In the genomic region with DNA sequence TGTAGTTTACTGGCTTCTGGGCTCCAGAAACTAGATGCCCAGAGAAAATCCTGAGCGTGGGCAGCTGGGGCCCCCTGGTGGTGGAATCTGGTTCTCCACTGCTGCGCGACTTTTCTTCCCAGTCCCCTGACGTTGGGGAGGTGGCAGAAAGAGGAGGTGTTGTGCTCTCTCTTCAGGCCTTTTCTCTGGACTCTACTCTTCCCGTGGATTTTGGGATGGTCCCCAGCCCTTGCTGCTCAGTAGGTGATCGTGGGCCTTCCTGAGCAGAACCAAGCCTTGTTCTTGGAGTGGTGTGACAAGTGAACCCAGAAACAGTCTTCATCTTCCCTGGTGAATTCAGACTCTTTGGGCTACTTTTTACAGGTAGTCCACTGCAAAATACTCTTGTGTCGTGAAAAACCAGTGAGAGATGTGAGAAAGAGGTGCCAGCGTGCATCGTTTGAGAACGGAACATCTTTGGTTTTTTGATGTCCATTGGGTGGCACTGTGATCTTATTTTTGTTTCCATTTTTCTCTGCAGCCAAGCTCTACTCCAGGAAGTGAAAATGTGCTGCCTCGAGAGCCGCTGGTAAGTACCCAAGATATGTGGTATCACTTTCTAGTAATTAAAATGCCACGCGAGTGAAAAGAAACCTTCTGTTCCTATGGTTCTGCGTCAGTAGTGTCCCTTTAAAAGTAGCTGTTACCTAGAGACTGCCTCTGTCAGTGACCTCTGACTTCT, we compare ENCODE assay signal across 8 cellular contexts. TPM values are rescaled to one million over a fixed set of nuclear protein-coding genes. Genes with fewer than 3 reads are reported as not detected.
DNase-seq lines count a peak whose midpoint lies in the region; ATAC-seq and TF ChIP-seq lines count a peak whose summit lies in the region.

No MANE protein-coding gene starts in this region.

- peak; percentile 75 for TF ChIP-seq CTCF in BE2C (IDR thresholded peaks at IDR 0.05; ENCODE audit: low read depth, low read length)

- H3K4me1 Mint-ChIP-seq in activated CD4-positive, alpha-beta T cell treated with anti-CD3 and anti-CD28 coated beads, Interleukin-2, amount 10 ng/mL, durations not matched to agents 7 days and 5 days, result peaks cover 56% of the 10 kb centered on the region

- DNase-seq in BE2C (peak; percentile 63), NCI-H510A treated with DMSO at 0.1 percent for 48 hours (lab: John Stamatoyannopoulos, UW) (peak; percentile 99), lung microvascular endothelial cell (ENCODE audit: low read depth in 2 of 2) (peak; percentile 69 to 72)
- peak; percentile 84 for DNase-seq in activated CD4-positive, alpha-beta T cell treated with anti-CD3 and anti-CD28 coated beads, Interleukin-2, amount 10 ng/mL, durations not matched to agents 7 days and 5 days
- DNase-seq in stimulated activated CD4-positive, alpha-beta T cell treated with anti-CD3 and anti-CD28 coated beads, TNF-alpha, amount 100 ng/mL, for 4 hours (ENCODE audit: low read depth in 3 of 3), result peak; percentile 65 to 75 (median 67)

- peak overlapping the region; percentile 79 for H3K4me3 Mint-ChIP-seq in activated CD4-positive, alpha-beta T cell treated with anti-CD3 and anti-CD28 coated beads, Interleukin-2, amount 10 ng/mL, durations not matched to agents 7 days and 5 days

- H3K27ac ChIP-seq in duodenal mucosa (ENCODE audit: low read depth, low read length), result peak overlapping the region; percentile 47

- peaks cover 15% of the 10 kb centered on the region for H3K36me3 Mint-ChIP-seq in activated CD4-positive, alpha-beta T cell treated with anti-CD3 and anti-CD28 coated beads, Interleukin-2, amount 10 ng/mL, durations not matched to agents 7 days and 5 days (ENCODE audit: low read depth)

- H3K36me3 ChIP-seq in BE2C (no peaks in the 10 kb centered on the region), duodenal mucosa (ENCODE audit: control insufficient read depth in 1 of 2, insufficient read depth in 2 of 2, low read length in 2 of 2) (peaks cover 0 to 11% of the 10 kb centered on the region in 2 donors)

- no peaks in the 10 kb centered on the region for H3K9me3 Mint-ChIP-seq in activated CD4-positive, alpha-beta T cell treated with anti-CD3 and anti-CD28 coated beads, Interleukin-2, amount 10 ng/mL, durations not matched to agents 7 days and 5 days

- no peaks in the 10 kb centered on the region for H3K27me3 ChIP-seq in BE2C
- H3K27me3 ChIP-seq in duodenal mucosa (ENCODE audit: control insufficient read depth in 1 of 2, insufficient read depth in 2 of 2, low read length in 2 of 2), result no peaks in the 10 kb centered on the region

- H3K4me1 ChIP-seq in BE2C (peaks cover 8% of the 10 kb centered on the region), duodenal mucosa (ENCODE audit: control insufficient read depth in 1 of 2, insufficient read depth in 2 of 2, low read length in 2 of 2) (peaks cover 15 to 19% of the 10 kb centered on the region in 2 donors)

- H3K4me3 ChIP-seq in BE2C (ENCODE audit: low read depth, low read length) (peak overlapping the region; percentile 52), duodenal mucosa (ENCODE audit: low read depth in 1 of 2, low read length in 2 of 2) (peak overlapping the region; percentile 64 to 70)

- POLR2A ChIA-PET in activated CD4-positive, alpha-beta T cell treated with anti-CD3 and anti-CD28 coated beads, Interleukin-2, amount 10 ng/mL, durations not matched to agents 7 days and 5 days (lab: Charles Lee), result interaction anchor here (0.6 to 1.5 kb wide), 2 partner anchors 12 to 414 kb away, joined by 4 to 8 read pairs; no protein-coding TSS in a partner anchor

- H3K9me3 ChIP-seq in BE2C (no peaks in the 10 kb centered on the region), duodenal mucosa (ENCODE audit: control insufficient read depth in 1 of 2, low read length in 2 of 2) (no peaks in the 10 kb centered on the region)

- peak overlapping the region; percentile 97 for H3K27ac Mint-ChIP-seq in activated CD4-positive, alpha-beta T cell treated with anti-CD3 and anti-CD28 coated beads, Interleukin-2, amount 10 ng/mL, durations not matched to agents 7 days and 5 days

- peak; percentile 65 for ATAC-seq in GM19035 (IDR thresholded peaks at IDR 0.05; ENCODE audit: unreplicated experiment)
- ATAC-seq in HG03342 (IDR thresholded peaks at IDR 0.05; ENCODE audit: unreplicated experiment), result peak; percentile 58

- CTCF ChIA-PET in activated CD4-positive, alpha-beta T cell treated with anti-CD3 and anti-CD28 coated beads, Interleukin-2, amount 10 ng/mL, durations not matched to agents 7 days and 5 days (lab: Charles Lee), result interaction anchor here (0.6 to 8.4 kb wide), 31 partner anchors 10 to 1242 kb away, joined by 3 to 63 read pairs (median 4); a partner anchor contains a TSS

- peak overlapping the region; percentile 44 to 70 for H3K9ac ChIP-seq in duodenal mucosa (ENCODE audit: low read depth in 1 of 2, low read length in 2 of 2)

- no peaks in the 10 kb centered on the region for H3K27me3 Mint-ChIP-seq in activated CD4-positive, alpha-beta T cell treated with anti-CD3 and anti-CD28 coated beads, Interleukin-2, amount 10 ng/mL, durations not matched to agents 7 days and 5 days

RNA-seq across cellular contexts. Expression of a gene that starts 20.2 kb away (rescaled TPM):
- 33.9 TPM for polyA plus RNA-seq in BE2C (2012; ENCODE audit: insufficient read depth, insufficient read length, low read depth)
- total RNA-seq in activated CD4-positive, alpha-beta T cell treated with anti-CD3 and anti-CD28 coated beads, Interleukin-2, amount 10 ng/mL, durations not matched to agents 7 days and 5 days, result 10 to 100 TPM; 23.4 to 24.4 TPM
- 7.7 and 8.5 TPM in 2 replicates for total RNA-seq in lung microvascular endothelial cell

RNA-seq across cellular contexts. Expression of a gene that starts 22.6 kb away (rescaled TPM):
- polyA plus RNA-seq in BE2C (2012; ENCODE audit: insufficient read depth, insufficient read length, low read depth), result 20.6 TPM
- 10 to 100 TPM; 28.1 to 28.6 TPM for total RNA-seq in activated CD4-positive, alpha-beta T cell treated with anti-CD3 and anti-CD28 coated beads, Interleukin-2, amount 10 ng/mL, durations not matched to agents 7 days and 5 days
- 29.2 and 35.7 TPM in 2 replicates for total RNA-seq in lung microvascular endothelial cell

RNA-seq across cellular contexts. Expression of a gene that starts 45.1 kb away (rescaled TPM):
- polyA plus RNA-seq in BE2C (2012; ENCODE audit: insufficient read depth, insufficient read length, low read depth), result not detected
- total RNA-seq in activated CD4-positive, alpha-beta T cell treated with anti-CD3 and anti-CD28 coated beads, Interleukin-2, amount 10 ng/mL, durations not matched to agents 7 days and 5 days, result under 1 TPM in 1 of 2 experiments, not detected in 1; 0.30 TPM
- 0.20 and 0.22 TPM in 2 replicates for total RNA-seq in lung microvascular endothelial cell

Comparison
In these comparisons a context has a peak if more than half of its experiments do, and no peak if none do; other contexts are left out.
1. Peak in every context shown above with its lines: DNase-seq, ATAC-seq, H3K4me3 ChIP-seq and H3K27ac ChIP-seq.